In genomic region chr15:31455499-31455898, GRCh38 we compare ENCODE assay signal across 2 cellular contexts.
TF ChIP-seq lines count a peak whose summit lies in the region.

No MANE protein-coding gene starts in this region.

TF ChIP-seq in HCT116, 20 proteins besides CTCF, POLR2A, EP300 and RAD21:
- TF ChIP-seq, protein P1, sequence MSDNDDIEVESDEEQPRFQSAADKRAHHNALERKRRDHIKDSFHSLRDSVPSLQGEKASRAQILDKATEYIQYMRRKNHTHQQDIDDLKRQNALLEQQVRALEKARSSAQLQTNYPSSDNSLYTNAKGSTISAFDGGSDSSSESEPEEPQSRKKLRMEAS (IDR thresholded peaks at IDR 0.05) = no peak
- TF ChIP-seq SIN3A (IDR thresholded peaks at IDR 0.05; ENCODE audit: low read depth) (no peak), SRF (IDR thresholded peaks at IDR 0.05; ENCODE audit: low read depth) (no peak), CBX3 (IDR thresholded peaks at IDR 0.05; ENCODE audit: low read depth) (no peak), JUND (IDR thresholded peaks at IDR 0.05) (no peak), ZNF274 (IDR thresholded peaks at IDR 0.05; ENCODE audit: low read depth, low read length) (no peak), EZH2 (IDR thresholded peaks at IDR 0.05) (no peak), ELF1 (IDR thresholded peaks at IDR 0.05; ENCODE audit: borderline replicate concordance, low read depth) (no peak)
- TF ChIP-seq, protein P2, sequence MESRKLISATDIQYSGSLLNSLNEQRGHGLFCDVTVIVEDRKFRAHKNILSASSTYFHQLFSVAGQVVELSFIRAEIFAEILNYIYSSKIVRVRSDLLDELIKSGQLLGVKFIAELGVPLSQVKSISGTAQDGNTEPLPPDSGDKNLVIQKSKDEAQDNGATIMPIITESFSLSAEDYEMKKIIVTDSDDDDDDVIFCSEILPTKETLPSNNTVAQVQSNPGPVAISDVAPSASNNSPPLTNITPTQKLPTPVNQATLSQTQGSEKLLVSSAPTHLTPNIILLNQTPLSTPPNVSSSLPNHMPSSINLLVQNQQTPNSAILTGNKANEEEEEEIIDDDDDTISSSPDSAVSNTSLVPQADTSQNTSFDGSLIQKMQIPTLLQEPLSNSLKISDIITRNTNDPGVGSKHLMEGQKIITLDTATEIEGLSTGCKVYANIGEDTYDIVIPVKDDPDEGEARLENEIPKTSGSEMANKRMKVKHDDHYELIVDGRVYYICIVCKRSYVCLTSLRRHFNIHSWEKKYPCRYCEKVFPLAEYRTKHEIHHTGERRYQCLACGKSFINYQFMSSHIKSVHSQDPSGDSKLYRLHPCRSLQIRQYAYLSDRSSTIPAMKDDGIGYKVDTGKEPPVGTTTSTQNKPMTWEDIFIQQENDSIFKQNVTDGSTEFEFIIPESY (IDR thresholded peaks at IDR 0.05; ENCODE audit: extremely low read depth, insufficient replicate concordance, low read length) = no peak

TF ChIP-seq in GM12878, 131 proteins besides CTCF, POLR2A, EP300 and RAD21 (continued from another document):
- TF ChIP-seq, protein P3, sequence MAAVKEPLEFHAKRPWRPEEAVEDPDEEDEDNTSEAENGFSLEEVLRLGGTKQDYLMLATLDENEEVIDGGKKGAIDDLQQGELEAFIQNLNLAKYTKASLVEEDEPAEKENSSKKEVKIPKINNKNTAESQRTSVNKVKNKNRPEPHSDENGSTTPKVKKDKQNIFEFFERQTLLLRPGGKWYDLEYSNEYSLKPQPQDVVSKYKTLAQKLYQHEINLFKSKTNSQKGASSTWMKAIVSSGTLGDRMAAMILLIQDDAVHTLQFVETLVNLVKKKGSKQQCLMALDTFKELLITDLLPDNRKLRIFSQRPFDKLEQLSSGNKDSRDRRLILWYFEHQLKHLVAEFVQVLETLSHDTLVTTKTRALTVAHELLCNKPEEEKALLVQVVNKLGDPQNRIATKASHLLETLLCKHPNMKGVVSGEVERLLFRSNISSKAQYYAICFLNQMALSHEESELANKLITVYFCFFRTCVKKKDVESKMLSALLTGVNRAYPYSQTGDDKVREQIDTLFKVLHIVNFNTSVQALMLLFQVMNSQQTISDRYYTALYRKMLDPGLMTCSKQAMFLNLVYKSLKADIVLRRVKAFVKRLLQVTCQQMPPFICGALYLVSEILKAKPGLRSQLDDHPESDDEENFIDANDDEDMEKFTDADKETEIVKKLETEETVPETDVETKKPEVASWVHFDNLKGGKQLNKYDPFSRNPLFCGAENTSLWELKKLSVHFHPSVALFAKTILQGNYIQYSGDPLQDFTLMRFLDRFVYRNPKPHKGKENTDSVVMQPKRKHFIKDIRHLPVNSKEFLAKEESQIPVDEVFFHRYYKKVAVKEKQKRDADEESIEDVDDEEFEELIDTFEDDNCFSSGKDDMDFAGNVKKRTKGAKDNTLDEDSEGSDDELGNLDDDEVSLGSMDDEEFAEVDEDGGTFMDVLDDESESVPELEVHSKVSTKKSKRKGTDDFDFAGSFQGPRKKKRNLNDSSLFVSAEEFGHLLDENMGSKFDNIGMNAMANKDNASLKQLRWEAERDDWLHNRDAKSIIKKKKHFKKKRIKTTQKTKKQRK (IDR thresholded peaks at IDR 0.05; ENCODE audit: low read depth, low read length) = no peak
TF ChIP-seq in GM12878: peak in this region for 0.
